In genomic region chr12:118036672-118037411, GRCh38 we compare ENCODE assay signal across 12 cellular contexts.
"Had no signal": no experiment of that assay in that cellular context is flagged by ENCODE, and none has a peak within 500 bp of the region (broad histone marks: within the 10 kb centered on the region; RNA-seq: fewer than 3 reads in every experiment).

No MANE protein-coding gene starts in this region.

- H3K4me3 Mint-ChIP-seq: activated B cell treated with CpG ODN at 0.5 μM for 24 hours had no signal

- H3K27me3 Mint-ChIP-seq: activated B cell treated with CpG ODN at 0.5 μM for 24 hours had no signal

- DNase-seq: activated B cell treated with CpG ODN at 0.5 μM for 24 hours; activated CD8-positive, alpha-beta memory T cell treated with anti-CD3 and anti-CD28 coated beads, Interleukin-2, amount 50 U/mL, for 4 hours; activated effector memory CD4-positive, alpha-beta T cell treated with anti-CD3 and anti-CD28 coated beads, Interleukin-2, amount 50 U/mL, for 16 hours; caudate nucleus; effector CD4-positive, alpha-beta T cell; kidney; pancreas; stimulated activated CD4-positive, alpha-beta T cell treated with anti-CD3 and anti-CD28 coated beads, Interleukin-4, amount 100 ng/mL, for 24 hours had no signal

- ATAC-seq: gastroesophageal sphincter, pancreas had no signal

- H3K9me3 Mint-ChIP-seq: activated B cell treated with CpG ODN at 0.5 μM for 24 hours had no signal

- H3K4me1 ChIP-seq: pancreas had no signal

- H3K9me3 ChIP-seq: gastroesophageal sphincter, pancreas, tibial nerve had no signal

- H3K27me3 ChIP-seq: gastroesophageal sphincter, pancreas, tibial nerve had no signal

- H3K4me3 ChIP-seq: coronary artery, gastroesophageal sphincter, pancreas, tibial nerve had no signal

- H3K27ac ChIP-seq: coronary artery, epithelial cell of prostate, gastroesophageal sphincter, pancreas, tibial nerve had no signal
